In genomic region chr12:108115746-108116125, GRCh38 we compare ENCODE assay signal across 22 cellular contexts. TPM values are rescaled to one million over a fixed set of nuclear protein-coding genes. Genes with fewer than 3 reads are reported as not detected.
A peak's percentile ranks its signal among the peaks of the same experiment; 100 is the strongest.
DNase-seq lines count a peak whose midpoint lies in the region; FAIRE-seq and TF ChIP-seq lines count a peak whose summit lies in the region.
"Had no signal": no experiment of that assay in that cellular context is flagged by ENCODE, and none has a peak within 500 bp of the region (broad histone marks: within the 10 kb centered on the region; RNA-seq: fewer than 3 reads in every experiment).

No MANE protein-coding gene starts in this region.

- H3K27me3 ChIP-seq in H1 (replicated peaks in 1 of 4; ENCODE audit: control insufficient read depth in 3 of 4, extremely low read depth in 1 of 4, insufficient read depth in 3 of 4, low read length in 3 of 4) (no peaks in the 10 kb centered on the region), uterus (no peaks in the 10 kb centered on the region), prostate gland (replicated peaks; ENCODE audit: insufficient read depth) (no peaks in the 10 kb centered on the region)

- TF ChIP-seq CTCF in HEK293 (tag by site-specific recombination; IDR thresholded peaks at IDR 0.05) (no peak), H1 (IDR thresholded peaks at IDR 0.05; ENCODE audit: control extremely low read depth in 1 of 3, insufficient read depth in 1 of 3, low read depth in 1 of 3, low read length in 3 of 3) (no peak), uterus (IDR thresholded peaks at IDR 0.05) (no peak), prostate gland (IDR thresholded peaks at IDR 0.05) (no peak)

- TF ChIP-seq RAD21 in H1 (IDR thresholded peaks at IDR 0.05 in 1 of 2, conservative IDR thresholded peaks at IDR 0.05 in 1 of 2; ENCODE audit: low read depth in 2 of 2, low read length in 2 of 2) = no peak

- H2BK15ac ChIP-seq in H1 (ENCODE audit: low read length) = no peak overlapping the region

- H3K9me3 ChIP-seq in HEK293 (ENCODE audit: control insufficient read depth, insufficient read depth, low read depth, low read length) (no peaks in the 10 kb centered on the region), H1 (ENCODE audit: insufficient read depth in 2 of 2, low read depth in 1 of 2, low read length in 1 of 2) (no peaks in the 10 kb centered on the region), uterus (no peaks in the 10 kb centered on the region), prostate gland (no peaks in the 10 kb centered on the region)
- H3K9me3 ChIP-seq: A549, HAP-1 had no signal

- H4K5ac ChIP-seq in H1 (ENCODE audit: insufficient read length, low read depth, low read length) = no peak overlapping the region

- H3K4me3 ChIP-seq in HEK293 (ENCODE audit: low read depth, low read length) = no peak overlapping the region
- H3K4me3 ChIP-seq in H1 (ENCODE audit: extremely low read depth in 1 of 4, insufficient read depth in 2 of 4, low read depth in 3 of 4, low read length in 4 of 4) = no peak overlapping the region
- H3K4me3 ChIP-seq in uterus = no peak overlapping the region
- H3K4me3 ChIP-seq in prostate gland = no peak overlapping the region
- H3K4me3 ChIP-seq: A549, HAP-1 had no signal

- H3K23ac ChIP-seq in H1 (ENCODE audit: insufficient read length) = no peak overlapping the region

- H3K56ac ChIP-seq in H1 (replicated peaks; ENCODE audit: insufficient read length, low read depth, low read length) = no peak overlapping the region

- CTCF ChIA-PET in HEK293 (lab: Yijun Ruan, JAX) = interaction anchor here (0.8 kb wide), 1 partner anchor 302 kb away, joined by 3 read pairs; no protein-coding TSS in a partner anchor
- CTCF ChIA-PET in H1 (lab: Charles Lee; ENCODE audit: partially characterized antibody) = interaction anchor here (0.8 kb wide), 1 partner anchor 26 kb away, joined by 3 read pairs; no protein-coding TSS in a partner anchor

- H4K91ac ChIP-seq in H1 (replicated peaks; ENCODE audit: insufficient read length, low read length) = no peak overlapping the region

- WGBS in H1 (ENCODE audit: extremely low coverage in 1 of 2, insufficient coverage in 1 of 2, insufficient read length in 1 of 2, insufficient replicate concordance in 2 of 2, low coverage in 1 of 2, low lambda C conversion rate in 2 of 2, missing lambda C conversion rate in 1 of 2), 2 experiments = 78% methylated on average over 4 of the region's 4 CpGs; no CpG with 5 or more reads in 1 of the 2 experiments
- 37% methylated on average over 4 of the region's 4 CpGs for WGBS in prostate gland

- no peak overlapping the region for H4K8ac ChIP-seq in H1 (ENCODE audit: extremely low read depth, insufficient read depth, low read length)

- H4K20me1 ChIP-seq in H1 (replicated peaks in 1 of 2; ENCODE audit: control insufficient read depth in 1 of 2, insufficient read depth in 2 of 2, low read length in 2 of 2) = no peaks in the 10 kb centered on the region

- no peak overlapping the region for H3K18ac ChIP-seq in H1 (ENCODE audit: extremely low read depth, low read length)

- no peak overlapping the region for H2BK5ac ChIP-seq in H1 (ENCODE audit: low read depth, low read length)

- H2AK5ac ChIP-seq in H1 (ENCODE audit: low read depth, low read length) = no peak overlapping the region

- POLR2A ChIA-PET in HEK293 (lab: Yijun Ruan, JAX) (no interaction called here), H1 (lab: Charles Lee; ENCODE audit: partially characterized antibody) (interaction anchor here (0.9 to 1.3 kb wide), 3 partner anchors 15 to 115 kb away, joined by 3 read pairs; no protein-coding TSS in a partner anchor)

- no peaks in the 10 kb centered on the region for H3K36me3 ChIP-seq in HEK293 (ENCODE audit: control insufficient read depth in 2 of 2, insufficient read depth in 1 of 2, low read length in 2 of 2)
- no peaks in the 10 kb centered on the region for H3K36me3 ChIP-seq in H1 (ENCODE audit: control insufficient read depth in 2 of 4, insufficient read depth in 4 of 4, low read length in 3 of 4)
- no peaks in the 10 kb centered on the region for H3K36me3 ChIP-seq in uterus
- H3K36me3 ChIP-seq in prostate gland = no peaks in the 10 kb centered on the region
- H3K36me3 ChIP-seq: HAP-1 had no signal

- no peak for FAIRE-seq in H1 (lab: Jason Lieb, UNC)
- FAIRE-seq: A549, GM19239 had no signal

- no peak overlapping the region for H3K14ac ChIP-seq in H1 (ENCODE audit: insufficient read length)

- no peak for TF ChIP-seq EP300 in H1 (IDR thresholded peaks at IDR 0.05; ENCODE audit: borderline replicate concordance in 1 of 2, low read depth in 2 of 2, low read length in 2 of 2)

- no peaks in the 10 kb centered on the region for H3K79me1 ChIP-seq in H1 (ENCODE audit: low read depth, low read length)

- H3K27ac ChIP-seq in HEK293 (ENCODE audit: extremely low read depth, low read depth, low read length) (no peak overlapping the region), H1 (ENCODE audit: low read depth, low read length) (no peak overlapping the region), uterus (peak overlapping the region; percentile 77 to 79), prostate gland (no peak overlapping the region)
- H3K27ac ChIP-seq: A549, KMS-11 had no signal

- peak overlapping the region; percentile 35; the same call in 1 of the 2 replicates for H2BK12ac ChIP-seq in H1 (ENCODE audit: low read depth, low read length)

- intact Hi-C loops in uterus (cut with DNase I; ENCODE audit: low total_unique reads) (no loop called here), prostate gland (cut with DNase I) (no loop called here)

- no peaks in the 10 kb centered on the region for H3K79me2 ChIP-seq in H1 (ENCODE audit: control insufficient read depth in 1 of 2, insufficient read depth in 2 of 2, low read length in 2 of 2)

- no peak overlapping the region for H2BK20ac ChIP-seq in H1 (ENCODE audit: low read length)

- no peak overlapping the region for H2BK120ac ChIP-seq in H1 (replicated peaks; ENCODE audit: low read depth, low read length)

- TF ChIP-seq POLR2A in H1 (IDR thresholded peaks at IDR 0.05; ENCODE audit: control extremely low read depth in 1 of 2, low read depth in 2 of 2, low read length in 2 of 2) (no peak), uterus (IDR thresholded peaks at IDR 0.05) (no peak), prostate gland (IDR thresholded peaks at IDR 0.05) (no peak)

- no peak overlapping the region for H3K4me2 ChIP-seq in H1 (ENCODE audit: insufficient read depth in 1 of 2, low read depth in 2 of 2, low read length in 2 of 2)
- H3K4me2 ChIP-seq: A549, KMS-11 had no signal

- DNase-seq in H1 (ENCODE audit: low read depth in 1 of 2, low spot score in 2 of 2) (no peak), retina (peak; percentile 19), uterus (no peak), UCSD-AML1 (lab: John Stamatoyannopoulos, UW; ENCODE audit: unreplicated experiment) (no peak), NOMO-1 treated with dmso at 0.1 percent for 144 hours (lab: John Stamatoyannopoulos, UW; ENCODE audit: unreplicated experiment) (no peak), prostate gland (ENCODE audit: low spot score) (no peak)
- DNase-seq: CD4-positive, CD25-positive, alpha-beta regulatory T cell; DMS79; NCI-H1105; NCI-H2029 treated with DMSO at 0.1 percent for 48 hours; NCI-H446; NCI-H526 treated with DMSO at 0.1 percent for 48 hours; PC-3; SHP77 had no signal

- H3K4ac ChIP-seq in H1 (replicated peaks; ENCODE audit: insufficient read length, low read depth, low read length) = no peak overlapping the region

- no peaks in the 10 kb centered on the region; the same call in none of the 2 replicates for H3K23me2 ChIP-seq in H1 (ENCODE audit: low read depth, low read length)

- no peak overlapping the region for H3K9ac ChIP-seq in H1 (replicated peaks in 1 of 4; ENCODE audit: extremely low read depth in 1 of 4, low read depth in 3 of 4, low read length in 3 of 4)
- H3K9ac ChIP-seq: KMS-11 had no signal

- H3K4me1 ChIP-seq in HEK293 (ENCODE audit: control insufficient read depth, insufficient read depth, low read length) = no peaks in the 10 kb centered on the region
- peaks cover 3 to 17% (median 14%) of the 10 kb centered on the region in 4 experiments for H3K4me1 ChIP-seq in H1 (replicated peaks in 1 of 4; ENCODE audit: control insufficient read depth in 3 of 4, insufficient read depth in 4 of 4, low read length in 3 of 4)
- H3K4me1 ChIP-seq in uterus = peaks cover 0 to 7% of the 10 kb centered on the region in 2 donors
- no peaks in the 10 kb centered on the region for H3K4me1 ChIP-seq in prostate gland (replicated peaks)
- H3K4me1 ChIP-seq: A549, HAP-1 had no signal

- H2AFZ ChIP-seq in H1 (ENCODE audit: low read length) = no peak overlapping the region

TF ChIP-seq in HEK293, 187 proteins besides CTCF, POLR2A, EP300 and RAD21 (continues in another document):
- no peak for TF ChIP-seq BCL11A (tag by site-specific recombination; IDR thresholded peaks at IDR 0.05; ENCODE audit: low read depth)

TF ChIP-seq in H1, 55 proteins besides CTCF, POLR2A, EP300 and RAD21 (continues in another document):
- TF ChIP-seq ASH2L (IDR thresholded peaks at IDR 0.05; ENCODE audit: low read length) (no peak), KDM5A (IDR thresholded peaks at IDR 0.05; ENCODE audit: low read length) (no peak), SP4 (IDR thresholded peaks at IDR 0.05; ENCODE audit: low read length) (no peak)

RNA-seq across cellular contexts. Expression of gene WSCD2, which starts 13.4 kb away (rescaled TPM):
- 1.7 and 2.2 TPM in 2 replicates for total RNA-seq in H1 (2021; fragmentation: NEBNext Ultra II Directional; extraction: Animal tissue kit (Norgen Biotek cat#: 25700))
- 0.99 and 1.3 TPM in 2 replicates for polyA plus RNA-seq in H1 (2011; rRNA removed)
- polyA plus RNA-seq in H1 (2011; cell fraction: cytosol; rRNA removed) = 1.00 TPM
- 2.6 TPM for polyA plus RNA-seq in H1 (2011; cell fraction: nucleus; rRNA removed)
- polyA plus RNA-seq in H1 (2012, experiment 1 of 2) = 1.1 to 2.5 TPM (median 1.3 TPM) in 4 replicates
- polyA plus RNA-seq in H1 (2012, experiment 2 of 2) = 1.1 TPM
- 0.73 TPM for polyA plus RNA-seq in H1 (2013, experiment 1 of 2)
- polyA plus RNA-seq in H1 (2013, experiment 2 of 2) = 0.70 TPM
- polyA minus RNA-seq in H1 (2011; rRNA and poly(A)+ RNA removed) = 1.7 and 5.8 TPM in 2 replicates
- polyA minus RNA-seq in H1 (2011; cell fraction: cytosol; rRNA and poly(A)+ RNA removed) = 1.9 TPM
- polyA minus RNA-seq in H1 (2011; cell fraction: nucleus; rRNA and poly(A)+ RNA removed) = 4.1 TPM
- total RNA-seq in uterus (10 to 100 TPM in 2 of 4 donors, 1 to 10 TPM in 2; 3.3 to 65.3 (median 17.2) TPM), prostate gland (1 to 10 TPM; 6.5 to 6.7 TPM)
- total RNA-seq: HT1080, PC-3, RPMI7951 had no signal
- polyA plus RNA-seq: A549, BJ had no signal

Comparison
In these comparisons a context has a peak if more than half of its experiments do, and no peak if none do; other contexts are left out.
1. H3K27ac ChIP-seq: peak in uterus (2 of 2); none in HEK293 (single experiment), H1 (single experiment) and prostate gland (0 of 2).